Comparison of ENCODE assay signal across 8 cellular contexts in the genomic region with DNA sequence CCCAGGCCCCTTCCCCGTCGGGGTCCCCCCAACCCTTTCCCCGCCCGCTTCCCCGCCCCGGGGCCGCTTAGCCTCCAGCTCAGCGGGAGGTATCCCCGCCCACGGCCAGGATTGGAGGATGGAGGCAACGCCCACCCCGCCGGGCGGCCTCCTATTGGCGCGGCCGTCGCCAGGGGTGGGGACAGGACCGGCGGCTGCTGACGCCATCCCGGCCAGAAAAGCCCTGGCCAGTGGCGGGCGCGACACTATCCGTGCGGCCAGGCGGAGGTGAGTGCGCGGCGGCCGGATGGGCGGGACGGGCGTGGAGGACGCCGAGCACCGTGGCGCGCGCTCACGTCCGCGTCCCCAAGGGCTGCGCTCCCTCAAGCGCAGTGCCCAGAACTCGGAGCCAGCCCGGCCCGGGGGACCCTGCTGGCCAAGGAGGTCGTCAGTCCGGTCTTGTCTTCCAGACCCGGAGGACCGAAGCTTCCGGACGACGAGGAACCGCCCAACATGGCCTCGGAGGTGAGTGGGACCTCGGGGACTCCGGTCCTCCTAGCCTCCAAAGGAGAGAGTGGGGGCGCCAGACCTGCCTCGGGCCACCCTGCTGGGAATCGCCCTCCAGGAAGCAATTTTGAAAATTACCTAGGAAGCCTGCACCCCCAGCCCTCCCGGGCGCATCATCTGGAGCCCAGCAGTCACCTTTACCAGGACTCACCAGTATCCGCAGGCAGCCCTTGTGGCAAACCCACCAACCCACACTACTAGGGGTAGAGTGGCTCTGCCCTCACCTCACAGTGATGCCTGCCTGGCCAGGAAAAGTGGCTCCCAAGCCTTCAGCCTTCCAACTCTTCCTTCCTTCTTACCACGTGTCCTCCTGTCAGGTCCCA. TPM values are rescaled to one million over a fixed set of nuclear protein-coding genes. Genes with fewer than 3 reads are reported as not detected.
DNase-seq lines count a peak whose midpoint lies in the region; TF ChIP-seq lines count a peak whose summit lies in the region.

A gene (plus strand): TSS at position 230 of the 869 bp plus-strand sequence. CDS start 263 bp downstream, at position 493.

- TF ChIP-seq CTCF in GM20000 (IDR thresholded peaks at IDR 0.05; ENCODE audit: extremely low read depth, missing control alignments), result no peak

- H3K9me3 ChIP-seq in endocrine pancreas (ENCODE audit: control insufficient read depth, low read length), result no peaks in the 10 kb centered on the region

- no peaks in the 10 kb centered on the region for H3K27me3 ChIP-seq in endocrine pancreas (ENCODE audit: control insufficient read depth, insufficient read depth, low read length)

- peak within 1 kb of the TSS; percentile 50 for H3K9ac ChIP-seq in endocrine pancreas (ENCODE audit: control insufficient read depth, insufficient read depth, low read length)

- H3K4me3 ChIP-seq in endocrine pancreas (ENCODE audit: control insufficient read depth, insufficient read depth, low read length), result peak within 1 kb of the TSS; percentile 50

- DNase-seq in COLO829 (ENCODE audit: low spot score) (peak; percentile 99), GM20000 (ENCODE audit: low spot score) (peak; percentile 100), HT-29 (ENCODE audit: low spot score) (peak; percentile 98), NOMO-1 treated with dmso at 0.1 percent for 144 hours (lab: John Stamatoyannopoulos, UW; ENCODE audit: unreplicated experiment) (peak; percentile 89), mesenteric fat pad (ENCODE audit: low spot score) (peak; percentile 98)
- DNase-seq in activated CD8-positive, alpha-beta memory T cell treated with anti-CD3 and anti-CD28 coated beads, Interleukin-2, amount 50 U/mL, for 1 hour (ENCODE audit: extremely low read depth), result peak; percentile 40
- peak; percentile 67 for DNase-seq in stimulated activated CD8-positive, alpha-beta memory T cell treated with anti-CD3 and anti-CD28 coated beads, Interleukin-15, amount 100 ng/mL, for 1 hour (ENCODE audit: low read depth)

- H3K36me3 ChIP-seq in endocrine pancreas (ENCODE audit: control insufficient read depth, insufficient read depth, low read length), result no peaks in the 10 kb centered on the region

- H3K4me1 ChIP-seq in endocrine pancreas (ENCODE audit: control insufficient read depth, insufficient read depth, low read length), result no peaks in the 10 kb centered on the region

RNA-seq across cellular contexts. Expression of the gene that starts here (rescaled TPM):
- 173 TPM in 2 replicates for total RNA-seq in HT-29 (2014; rRNA removed; shearing (Covaris generic))
- total RNA-seq in mesenteric fat pad, result 24.3 TPM

Comparison
In these comparisons a context has a peak if more than half of its experiments do, and no peak if none do; other contexts are left out.
1. Peak in every context shown above with its lines: DNase-seq and H3K4me3 ChIP-seq.
2. DNase-seq: peak in every context shown above with its lines; median percentile 100 in GM20000; 99 in COLO829; 98 in HT-29; 98 in mesenteric fat pad; 89 in NOMO-1 treated with dmso at 0.1 percent for 144 hours; 67 in stimulated activated CD8-positive, alpha-beta memory T cell treated with anti-CD3 and anti-CD28 coated beads, Interleukin-15, amount 100 ng/mL, for 1 hour; 40 in activated CD8-positive, alpha-beta memory T cell treated with anti-CD3 and anti-CD28 coated beads, Interleukin-2, amount 50 U/mL, for 1 hour.